ENCODE assay signal across 7 cellular contexts in genomic region chr1:33680281-33680840, GRCh38.
"Had no signal": no experiment of that assay in that cellular context is flagged by ENCODE, and none has a peak within 500 bp of the region (broad histone marks: within the 10 kb centered on the region; RNA-seq: fewer than 3 reads in every experiment).

No MANE protein-coding gene starts in this region.

- H3K4me1 ChIP-seq: HAP-1 had no signal

- H3K4me1 Mint-ChIP-seq: IgD-negative memory B cell had no signal

- H3K4me3 Mint-ChIP-seq: HFFc6, IgD-negative memory B cell had no signal

- H3K36me3 ChIP-seq: HAP-1 had no signal

- DNase-seq: GM23248, GOT3, H7, HFFc6 had no signal

- H3K9me3 ChIP-seq: HAP-1 had no signal

- H3K27ac ChIP-seq: GM23248, HL-60 had no signal

- H3K27ac Mint-ChIP-seq: HFFc6, IgD-negative memory B cell had no signal

- H3K4me3 ChIP-seq: GM23248, HAP-1 had no signal
